ENCODE assay signal across 8 cellular contexts in the genomic region with DNA sequence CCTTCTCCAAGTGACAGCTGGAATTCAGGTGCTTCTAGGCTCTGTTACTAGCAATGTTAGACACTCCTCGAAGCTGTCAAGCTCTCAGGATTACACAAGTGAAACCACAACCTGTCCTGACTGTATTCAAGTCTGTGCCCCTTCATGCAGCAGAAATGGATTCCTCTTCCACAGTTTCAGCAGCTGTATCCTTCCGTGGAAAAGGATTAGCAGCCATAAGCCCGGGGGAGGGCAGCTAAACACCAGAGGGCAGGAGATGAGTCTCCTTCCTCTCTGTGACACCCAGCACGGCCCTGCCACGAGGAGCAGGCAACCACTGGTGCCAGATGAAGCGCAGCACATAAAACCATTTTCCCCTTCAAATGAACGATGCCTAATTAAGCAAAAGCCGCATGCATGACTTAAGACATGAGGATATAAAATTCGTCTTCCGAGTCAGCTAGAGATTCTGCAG. TPM values are rescaled to one million over a fixed set of nuclear protein-coding genes. Genes with fewer than 3 reads are reported as not detected.
DNase-seq lines count a peak whose midpoint lies in the region; ATAC-seq and TF ChIP-seq lines count a peak whose summit lies in the region.

No MANE protein-coding gene starts in this region.

- no peak overlapping the region for H2BK12ac ChIP-seq in neuronal stem cell (ENCODE audit: low read length)

- TF ChIP-seq CTCF in AG09319 (IDR thresholded peaks at IDR 0.05; ENCODE audit: low read depth, low read length) (peak; percentile 44), foreskin fibroblast (IDR thresholded peaks at IDR 0.05; ENCODE audit: low read depth, low read length) (no peak), upper lobe of left lung (IDR thresholded peaks at IDR 0.05) (peak in 4 of 6 experiments; percentile 12 to 39 (median 25))

- no peak overlapping the region for H3K9ac ChIP-seq in neuronal stem cell (ENCODE audit: low read depth, low read length, poor library complexity)

- peak overlapping the region; percentile 92 for H2AFZ ChIP-seq in neuronal stem cell (ENCODE audit: low read length)

- no peak for TF ChIP-seq EP300 in upper lobe of left lung (IDR thresholded peaks at IDR 0.05)

- H3K18ac ChIP-seq in neuronal stem cell (ENCODE audit: low read length): no peak overlapping the region

- H2AK5ac ChIP-seq in neuronal stem cell (ENCODE audit: low read depth, low read length): no peak overlapping the region

- no peaks in the 10 kb centered on the region for H3K27me3 ChIP-seq in HAP-1 (ENCODE audit: low read depth)
- H3K27me3 ChIP-seq in neuronal stem cell (ENCODE audit: control insufficient read depth in 3 of 3, insufficient read depth in 3 of 3, low read depth in 1 of 3, low read length in 3 of 3): peaks cover 0 to 39% (median 18%) of the 10 kb centered on the region in 3 experiments
- no peaks in the 10 kb centered on the region for H3K27me3 ChIP-seq in upper lobe of left lung

- H3K9me3 ChIP-seq in HAP-1: peaks cover 8% of the 10 kb centered on the region
- no peaks in the 10 kb centered on the region for H3K9me3 ChIP-seq in neuronal stem cell (replicated peaks in 1 of 2; ENCODE audit: control insufficient read depth in 2 of 2, insufficient read depth in 1 of 2, low read depth in 1 of 2, low read length in 2 of 2)
- no peaks in the 10 kb centered on the region for H3K9me3 ChIP-seq in upper lobe of left lung

- peak; percentile 21 to 44 for ATAC-seq in upper lobe of left lung (ENCODE audit: low FRiP score in 2 of 2)
- ATAC-seq in HG02970 (IDR thresholded peaks at IDR 0.05; ENCODE audit: low FRiP score, unreplicated experiment): no peak

- in situ Hi-C loops in HAP-1 (cut with MboI; ENCODE audit: low sequenced_read_pairs): no loop called here

- no peak overlapping the region for H3K4ac ChIP-seq in neuronal stem cell (ENCODE audit: low read length)

- WGBS in neuronal stem cell (ENCODE audit: extremely low coverage in 2 of 2, insufficient read length in 2 of 2, insufficient replicate concordance in 1 of 2), 2 donors: no CpG with 5 or more reads among the region's 10 CpGs
- WGBS in upper lobe of left lung, 2 donors: 0 to 3% methylated on average over 4 to 10 of the region's 10 CpGs

- H3K4me3 ChIP-seq in HAP-1: peak overlapping the region; percentile 55
- H3K4me3 ChIP-seq in foreskin fibroblast (ENCODE audit: low read depth in 1 of 2, low read length in 2 of 2): peak overlapping the region; percentile 79 to 87
- H3K4me3 ChIP-seq in neuronal stem cell (ENCODE audit: low read length in 2 of 2): peak overlapping the region in 1 of 2 donors; percentile 51
- H3K4me3 ChIP-seq in upper lobe of left lung: peak overlapping the region; percentile 68 to 94 (median 79)

- peak in 2 of 4 donors; percentile 28 to 33 for TF ChIP-seq POLR2A in upper lobe of left lung (IDR thresholded peaks at IDR 0.05)

- no peak overlapping the region for H2BK120ac ChIP-seq in neuronal stem cell (ENCODE audit: low read depth, low read length)

- H4K91ac ChIP-seq in neuronal stem cell (ENCODE audit: low read depth, low read length, poor library complexity): no peak overlapping the region

- DNase-seq in AG09319 (ENCODE audit: extremely low read depth, low read depth) (no peak), HAP-1 (ENCODE audit: low spot score in 2 of 2) (peak in 1 of 2 experiments; percentile 60), RPMI7951 (ENCODE audit: low read depth) (peak; percentile 85), foreskin fibroblast (peak; percentile 57 to 75), neuronal stem cell (ENCODE audit: low spot score) (no peak), upper lobe of left lung (peak; percentile 42 to 71)
- DNase-seq in activated effector memory CD4-positive, alpha-beta T cell treated with Interleukin-2 at 50 U/mL for 16 hours: peak; percentile 45

- no peaks in the 10 kb centered on the region for H3K79me1 ChIP-seq in neuronal stem cell (ENCODE audit: low read depth, low read length)

- H3K4me1 ChIP-seq in HAP-1 (peaks cover 12% of the 10 kb centered on the region), neuronal stem cell (ENCODE audit: control insufficient read depth in 2 of 2, insufficient read depth in 1 of 2, low read depth in 1 of 2, low read length in 2 of 2) (peaks cover 8 to 22% of the 10 kb centered on the region in 2 donors), upper lobe of left lung (peaks cover 35 to 58% (median 39%) of the 10 kb centered on the region in 4 donors)

- H3K27ac ChIP-seq in neuronal stem cell (replicated peaks; ENCODE audit: low read length) (no peak overlapping the region), upper lobe of left lung (peak overlapping the region; percentile 90 to 92 (median 90))

- no peak overlapping the region for H3K23ac ChIP-seq in neuronal stem cell (ENCODE audit: low read depth, low read length, poor library complexity)

- H3K36me3 ChIP-seq in HAP-1 (replicated peaks): no peaks in the 10 kb centered on the region
- no peaks in the 10 kb centered on the region for H3K36me3 ChIP-seq in neuronal stem cell (replicated peaks in 1 of 2; ENCODE audit: control insufficient read depth in 2 of 2, insufficient read depth in 2 of 2, low read length in 2 of 2)
- H3K36me3 ChIP-seq in upper lobe of left lung: no peaks in the 10 kb centered on the region

- H2BK15ac ChIP-seq in neuronal stem cell (ENCODE audit: low read length): no peak overlapping the region

- H2BK5ac ChIP-seq in neuronal stem cell (ENCODE audit: low read length): no peak overlapping the region

- H4K8ac ChIP-seq in neuronal stem cell (ENCODE audit: low read depth, low read length): no peak overlapping the region

- no peak overlapping the region for H3K14ac ChIP-seq in neuronal stem cell (ENCODE audit: low read length)

- H3K4me2 ChIP-seq in neuronal stem cell (ENCODE audit: insufficient read depth, low read length, poor library complexity, severe bottlenecking): peak overlapping the region; percentile 90

RNA-seq across cellular contexts. Expression of gene ST3GAL5, which starts 1.2 kb away (rescaled TPM):
- total RNA-seq in RPMI7951 (2014; rRNA removed; shearing (Covaris generic)): 83.2 and 98.5 TPM in 2 replicates
- 5.0 TPM for polyA plus RNA-seq in neuronal stem cell (2013, experiment 1 of 2)
- 5.3 TPM for polyA plus RNA-seq in neuronal stem cell (2013, experiment 2 of 2)
- total RNA-seq in upper lobe of left lung: 100 to 1,000 TPM in 2 of 6 donors, 10 to 100 TPM in 4; 54.5 to 162 (median 83.8) TPM

Comparison
In these comparisons a context has a peak if more than half of its experiments do, and no peak if none do; other contexts are left out.
1. DNase-seq: peak in RPMI7951 (single experiment), activated effector memory CD4-positive, alpha-beta T cell treated with Interleukin-2 at 50 U/mL for 16 hours (single experiment), foreskin fibroblast (2 of 2) and upper lobe of left lung (2 of 2); none in AG09319 (single experiment) and neuronal stem cell (single experiment).